ENCODE assay signal across 8 cellular contexts in the genomic region with DNA sequence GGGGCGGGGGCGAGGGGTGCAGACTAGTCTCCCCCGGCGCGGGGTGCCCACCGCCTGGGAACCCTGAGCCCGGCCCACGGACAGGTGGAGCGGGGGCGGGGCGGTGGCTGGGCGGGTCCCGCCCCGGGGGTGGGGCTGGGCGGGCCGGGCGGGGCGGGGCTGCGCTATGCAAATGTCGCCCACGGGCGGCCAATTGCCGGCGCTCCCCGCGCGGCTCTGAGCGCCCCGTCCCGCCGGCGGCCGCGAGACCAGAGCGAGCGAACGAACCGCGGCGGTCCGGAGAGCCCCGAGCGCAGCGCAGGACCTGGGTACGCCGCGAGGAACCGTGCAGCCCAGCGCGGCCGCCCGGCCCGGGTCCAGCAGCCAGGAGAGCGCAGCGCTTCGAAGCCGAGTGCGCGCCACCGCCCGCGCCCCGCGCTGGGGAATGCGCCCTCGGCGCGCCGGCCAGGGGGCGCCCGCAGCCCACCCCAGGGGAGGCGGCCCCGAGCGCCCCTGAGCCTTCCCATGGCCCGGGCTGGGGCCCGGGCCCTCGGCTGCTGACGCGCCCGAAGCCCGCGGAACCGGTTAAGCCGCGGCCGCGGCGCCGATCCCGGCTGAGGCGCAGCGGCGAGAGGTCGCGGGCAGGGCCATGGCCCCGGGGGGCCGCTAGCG. TPM values are rescaled to one million over a fixed set of nuclear protein-coding genes. Genes with fewer than 3 reads are reported as not detected.
DNase-seq lines count a peak whose midpoint lies in the region; ATAC-seq, FAIRE-seq and TF ChIP-seq lines count a peak whose summit lies in the region.

A gene (plus strand): TSS at position 485 of the 651 bp plus-strand sequence. CDS start 4,299 bp downstream, outside the sequence.

- H3K4me1 ChIP-seq in colonic mucosa: peaks cover 5% of the 10 kb centered on the region

- ATAC-seq in GM21515 (IDR thresholded peaks at IDR 0.05; ENCODE audit: unreplicated experiment): peak; percentile 73
- ATAC-seq in activated CD4-positive, CD25-positive, alpha-beta regulatory T cell treated with anti-CD3 and anti-CD28 coated beads, Interleukin-2, amount 50 U/mL, for 24 hours: peak; percentile 85 to 86
- ATAC-seq in left lobe of liver: peak; percentile 92
- no peak for ATAC-seq in GM21360 (IDR thresholded peaks at IDR 0.05; ENCODE audit: unreplicated experiment)

- H3K27ac ChIP-seq in colonic mucosa: peak within 1 kb of the TSS; percentile 60

- no peaks in the 10 kb centered on the region for H3K27me3 ChIP-seq in colonic mucosa

- TF ChIP-seq CTCF in D721Med (IDR thresholded peaks at IDR 0.05; ENCODE audit: insufficient read depth, missing control alignments) (peak; percentile 27), LNCaP clone FGC (IDR thresholded peaks at IDR 0.05; ENCODE audit: control insufficient read depth, extremely low read depth, insufficient read depth) (peak; percentile 29; the same call in 1 of the 2 replicates), colonic mucosa (IDR thresholded peaks at IDR 0.05) (no peak)

- DNase-seq in D721Med (ENCODE audit: insufficient read length, low spot score) (peak; percentile 89), LNCaP clone FGC (ENCODE audit: low read depth) (peak; percentile 27), colonic mucosa (peak; percentile 72), left lobe of liver (ENCODE audit: low spot score) (peak; percentile 79)
- DNase-seq in stimulated activated CD4-positive, alpha-beta T cell treated with anti-CD3 and anti-CD28 coated beads, Interleukin-4, amount 100 ng/mL, for 1 hour: peak; percentile 68

- no peak for FAIRE-seq in D721Med (lab: Jason Lieb, UNC)

- H3K4me3 ChIP-seq in LNCaP clone FGC (ENCODE audit: low read depth, low read length): peak within 1 kb of the TSS; percentile 62
- peak within 1 kb of the TSS; percentile 50 for H3K4me3 ChIP-seq in colonic mucosa

- H3K9me3 ChIP-seq in colonic mucosa: no peaks in the 10 kb centered on the region

- H3K36me3 ChIP-seq in colonic mucosa: no peaks in the 10 kb centered on the region

- peak within 1 kb of the TSS; percentile 70 to 81 for H3K9ac ChIP-seq in colonic mucosa (ENCODE audit: low read depth in 2 of 2, low read length in 2 of 2)

- intact Hi-C loops in colonic mucosa (cut with DNase I): no loop called here

RNA-seq across cellular contexts. Expression of the gene that starts here (rescaled TPM):
- 10 to 100 TPM; 14.7 to 24.0 TPM for total RNA-seq in colonic mucosa
- total RNA-seq in left lobe of liver: 4.0 TPM

Comparison
In these comparisons a context has a peak if more than half of its experiments do, and no peak if none do; other contexts are left out.
1. DNase-seq: peak in every context shown above with its lines; median percentile 89 in D721Med; 79 in left lobe of liver; 72 in colonic mucosa; 68 in stimulated activated CD4-positive, alpha-beta T cell treated with anti-CD3 and anti-CD28 coated beads, Interleukin-4, amount 100 ng/mL, for 1 hour; 27 in LNCaP clone FGC.